9 cellular contexts compared by ENCODE assay signal in the genomic region with DNA sequence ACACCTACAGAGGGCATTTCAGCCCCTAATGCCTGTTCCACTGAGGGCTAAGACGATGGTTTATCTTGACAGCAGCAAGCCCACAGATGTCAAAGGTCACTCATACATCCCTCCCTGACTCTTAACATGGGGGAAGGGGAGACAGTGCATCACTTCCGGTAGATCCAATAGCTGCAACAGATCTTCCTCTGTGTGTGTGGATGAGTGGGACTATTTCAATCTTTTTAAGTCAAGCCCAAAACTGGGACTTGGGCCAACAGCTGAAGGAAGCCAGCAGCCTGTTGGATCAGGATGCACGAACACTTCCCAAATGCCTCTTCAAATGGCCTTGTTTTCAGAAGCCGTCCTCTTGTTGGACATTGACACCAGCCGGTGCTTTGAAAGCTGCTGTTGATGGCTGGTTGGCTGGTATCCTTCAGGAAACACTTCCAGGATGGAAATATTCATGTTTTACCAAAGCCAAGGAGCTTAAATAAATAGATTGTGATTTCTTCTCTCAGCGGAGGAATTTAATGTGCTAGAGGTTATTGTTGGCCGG. TPM values are rescaled to one million over a fixed set of nuclear protein-coding genes. Genes with fewer than 3 reads are reported as not detected.
DNase-seq lines count a peak whose midpoint lies in the region; ATAC-seq and TF ChIP-seq lines count a peak whose summit lies in the region.
"Had no signal": no experiment of that assay in that cellular context is flagged by ENCODE, and none has a peak within 500 bp of the region (broad histone marks: within the 10 kb centered on the region; RNA-seq: fewer than 3 reads in every experiment).

No MANE protein-coding gene starts in this region.

- no peaks in the 10 kb centered on the region for H3K36me3 Mint-ChIP-seq in Calu3 (ENCODE audit: insufficient read depth, unreplicated experiment)

- H3K9me3 ChIP-seq in body of pancreas = no peaks in the 10 kb centered on the region
- H3K9me3 ChIP-seq in right atrium auricular region = no peaks in the 10 kb centered on the region

- no peak for TF ChIP-seq CTCF in body of pancreas (IDR thresholded peaks at IDR 0.05)
- no peak for TF ChIP-seq CTCF in right atrium auricular region (IDR thresholded peaks at IDR 0.05)
- TF ChIP-seq CTCF in GM13977 (IDR thresholded peaks at IDR 0.05; ENCODE audit: extremely low read depth, insufficient read depth, missing control alignments) = no peak
- TF ChIP-seq CTCF in Calu3 (IDR thresholded peaks at IDR 0.05; ENCODE audit: unreplicated experiment) = no peak

- TF ChIP-seq POLR2A in body of pancreas (IDR thresholded peaks at IDR 0.05) = no peak

- peaks cover 12% of the 10 kb centered on the region for H3K4me1 ChIP-seq in body of pancreas
- H3K4me1 ChIP-seq in right atrium auricular region = peaks cover 0 to 71% of the 10 kb centered on the region in 2 donors

- H3K4me3 ChIP-seq in body of pancreas (no peak overlapping the region), right atrium auricular region (no peak overlapping the region)

- ATAC-seq in body of pancreas (peak; percentile 55), GM21447 (IDR thresholded peaks at IDR 0.05; ENCODE audit: unreplicated experiment) (no peak)

- H3K36me3 ChIP-seq in body of pancreas (replicated peaks in 1 of 2; ENCODE audit: insufficient read depth in 1 of 2, low read depth in 2 of 2) = no peaks in the 10 kb centered on the region
- no peaks in the 10 kb centered on the region for H3K36me3 ChIP-seq in right atrium auricular region

- H3K27ac Mint-ChIP-seq in Calu3 (ENCODE audit: unreplicated experiment) = no peak overlapping the region

- H3K27ac ChIP-seq in body of pancreas (peak overlapping the region in 3 of 4 donors; percentile 39 to 60 (median 50)), right atrium auricular region (peak overlapping the region; percentile 75 to 79)
- H3K27ac ChIP-seq: KMS-11 had no signal

- H3K4me3 Mint-ChIP-seq in Calu3 (ENCODE audit: low read depth, unreplicated experiment) = no peak overlapping the region

- H3K27me3 ChIP-seq in body of pancreas = no peaks in the 10 kb centered on the region
- H3K27me3 ChIP-seq in right atrium auricular region = no peaks in the 10 kb centered on the region

- DNase-seq in COLO829 (ENCODE audit: low spot score) = peak; percentile 98
- DNase-seq in body of pancreas = peak; percentile 45 to 67 (median 61)
- DNase-seq in right atrium auricular region (ENCODE audit: low spot score) = peak; percentile 98
- peak; percentile 53 for DNase-seq in putamen (ENCODE audit: low spot score)
- no peak for DNase-seq in GM13977 (ENCODE audit: low spot score)
- DNase-seq in Calu3 = no peak
- DNase-seq in D341Med (ENCODE audit: low spot score) = no peak

- 57% methylated on average over 7 of the region's 7 CpGs for WGBS in body of pancreas, 2 donors

- CTCF ChIA-PET in Calu3 (lab: Charles Lee) = interaction anchor here (1.0 kb wide), 1 partner anchor 17 kb away, joined by 16 read pairs; no protein-coding TSS in a partner anchor

- BruUV-seq in Calu3 (replicated peaks; lab: Mats Ljungman, UMichigan) = no TSS peak

- H3K9me3 Mint-ChIP-seq in Calu3 (ENCODE audit: low read depth, unreplicated experiment) = no peaks in the 10 kb centered on the region

- peaks cover 15% of the 10 kb centered on the region for H3K4me1 Mint-ChIP-seq in Calu3 (ENCODE audit: low read depth, unreplicated experiment)

- in situ Hi-C loops in GM13977 (cut with MboI; ENCODE audit: low pct_unique_long_range_greater_than_20kb, low sequenced_read_pairs, unreplicated experiment) = no loop called here

- intact Hi-C loops in body of pancreas (cut with DNase I) (no loop called here), Calu3 (cut with micrococcal nuclease; ENCODE audit: unreplicated experiment) (no loop called here)

- H3K27me3 Mint-ChIP-seq in Calu3 (ENCODE audit: unreplicated experiment) = no peaks in the 10 kb centered on the region

RNA-seq across cellular contexts. Expression of gene IL1R2, which starts 59.2 kb away (rescaled TPM):
- total RNA-seq in body of pancreas (1 to 10 TPM in 1 of 2 donors, not detected in 1; 8.0 TPM), right atrium auricular region (10 to 100 TPM in 1 of 2 donors, 1 to 10 TPM in 1; 2.8 to 16.1 TPM), Calu3 (2022) (0.34 TPM in 1 of 2 replicates, not detected in the other)

Comparison
In these comparisons a context has a peak if more than half of its experiments do, and no peak if none do; other contexts are left out.
1. DNase-seq: peak in COLO829 (single experiment), body of pancreas (4 of 4), right atrium auricular region (single experiment) and putamen (single experiment); none in GM13977 (single experiment), Calu3 (single experiment) and D341Med (single experiment).